Comparison of ENCODE assay signal across 1 cellular context in the genomic region with DNA sequence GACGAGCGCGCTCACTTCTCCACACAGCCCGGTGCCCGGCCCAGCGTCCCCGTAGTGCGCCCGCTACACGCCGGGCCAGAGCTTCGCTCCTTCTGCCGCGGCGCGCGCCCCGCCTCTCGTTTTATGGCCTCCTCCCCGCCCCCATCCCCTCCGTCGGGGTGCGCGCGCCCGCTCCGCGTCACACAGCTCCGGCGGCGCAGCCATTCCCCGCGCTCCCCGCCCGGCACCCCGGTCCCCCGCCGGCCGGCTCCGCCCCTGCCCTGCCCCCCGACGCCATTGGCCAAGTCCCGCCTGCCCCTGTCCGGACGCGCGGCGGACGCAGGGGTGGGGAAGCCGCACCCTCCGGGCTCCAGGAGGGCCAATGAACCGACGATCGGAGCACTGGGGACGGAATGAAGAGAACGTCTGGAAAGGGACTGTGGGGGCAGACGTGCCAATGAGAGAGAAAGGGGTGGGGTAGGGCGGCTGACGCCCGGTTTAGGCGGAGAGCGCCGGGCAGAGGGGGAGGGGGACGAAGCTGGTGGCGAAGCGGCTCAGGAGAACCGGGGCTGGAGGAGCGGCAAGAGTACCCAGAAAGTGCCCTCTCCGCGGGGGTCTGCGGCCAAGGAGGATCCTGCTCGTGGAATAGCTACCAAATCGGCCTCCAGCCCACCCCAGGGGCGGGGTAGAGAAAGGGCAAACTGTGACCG.
TF ChIP-seq lines count a peak whose summit lies in the region.

A gene with protein sequence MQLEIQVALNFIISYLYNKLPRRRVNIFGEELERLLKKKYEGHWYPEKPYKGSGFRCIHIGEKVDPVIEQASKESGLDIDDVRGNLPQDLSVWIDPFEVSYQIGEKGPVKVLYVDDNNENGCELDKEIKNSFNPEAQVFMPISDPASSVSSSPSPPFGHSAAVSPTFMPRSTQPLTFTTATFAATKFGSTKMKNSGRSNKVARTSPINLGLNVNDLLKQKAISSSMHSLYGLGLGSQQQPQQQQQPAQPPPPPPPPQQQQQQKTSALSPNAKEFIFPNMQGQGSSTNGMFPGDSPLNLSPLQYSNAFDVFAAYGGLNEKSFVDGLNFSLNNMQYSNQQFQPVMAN (minus strand): TSS at position 94 of the 689 bp plus-strand sequence. CDS start 2,337 bp downstream, outside the sequence.

TF ChIP-seq in HepG2, 621 proteins besides CTCF, POLR2A, EP300 and RAD21 (continued from another document and continues in another):
- peak; percentile 86 for TF ChIP-seq TARDBP (CRISPR knock-in tag; IDR thresholded peaks at IDR 0.05)
- TF ChIP-seq KLF13 (CRISPR knock-in tag; IDR thresholded peaks at IDR 0.05), result 0 out of 2 replicates have a peak, but pooled peaks have one; percentile 60
- 0 out of 2 replicates have a peak, but pooled peaks have one; percentile 12 for TF ChIP-seq ZNF180 (CRISPR knock-in tag; IDR thresholded peaks at IDR 0.05; ENCODE audit: borderline replicate concordance, low read depth)
- TF ChIP-seq TMF1 (CRISPR knock-in tag; IDR thresholded peaks at IDR 0.05; ENCODE audit: low read depth), result peak; percentile 91; the same call in 1 of the 2 replicates
- TF ChIP-seq EED (CRISPR knock-in tag; IDR thresholded peaks at IDR 0.05), result peak; percentile 94; the same call in 1 of the 2 replicates
- TF ChIP-seq, protein P1, sequence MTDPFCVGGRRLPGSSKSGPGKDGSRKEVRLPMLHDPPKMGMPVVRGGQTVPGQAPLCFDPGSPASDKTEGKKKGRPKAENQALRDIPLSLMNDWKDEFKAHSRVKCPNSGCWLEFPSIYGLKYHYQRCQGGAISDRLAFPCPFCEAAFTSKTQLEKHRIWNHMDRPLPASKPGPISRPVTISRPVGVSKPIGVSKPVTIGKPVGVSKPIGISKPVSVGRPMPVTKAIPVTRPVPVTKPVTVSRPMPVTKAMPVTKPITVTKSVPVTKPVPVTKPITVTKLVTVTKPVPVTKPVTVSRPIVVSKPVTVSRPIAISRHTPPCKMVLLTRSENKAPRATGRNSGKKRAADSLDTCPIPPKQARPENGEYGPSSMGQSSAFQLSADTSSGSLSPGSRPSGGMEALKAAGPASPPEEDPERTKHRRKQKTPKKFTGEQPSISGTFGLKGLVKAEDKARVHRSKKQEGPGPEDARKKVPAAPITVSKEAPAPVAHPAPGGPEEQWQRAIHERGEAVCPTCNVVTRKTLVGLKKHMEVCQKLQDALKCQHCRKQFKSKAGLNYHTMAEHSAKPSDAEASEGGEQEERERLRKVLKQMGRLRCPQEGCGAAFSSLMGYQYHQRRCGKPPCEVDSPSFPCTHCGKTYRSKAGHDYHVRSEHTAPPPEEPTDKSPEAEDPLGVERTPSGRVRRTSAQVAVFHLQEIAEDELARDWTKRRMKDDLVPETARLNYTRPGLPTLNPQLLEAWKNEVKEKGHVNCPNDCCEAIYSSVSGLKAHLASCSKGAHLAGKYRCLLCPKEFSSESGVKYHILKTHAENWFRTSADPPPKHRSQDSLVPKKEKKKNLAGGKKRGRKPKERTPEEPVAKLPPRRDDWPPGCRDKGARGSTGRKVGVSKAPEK (CRISPR knock-in tag; IDR thresholded peaks at IDR 0.05; ENCODE audit: borderline replicate concordance), result peak; percentile 57; the same call in 1 of the 2 replicates
- TF ChIP-seq SALL1 (CRISPR knock-in tag; IDR thresholded peaks at IDR 0.05), result peak; percentile 93
- TF ChIP-seq PHF5A (CRISPR knock-in tag; IDR thresholded peaks at IDR 0.05; ENCODE audit: low read depth, unreplicated experiment), result no peak
- TF ChIP-seq, protein P2, sequence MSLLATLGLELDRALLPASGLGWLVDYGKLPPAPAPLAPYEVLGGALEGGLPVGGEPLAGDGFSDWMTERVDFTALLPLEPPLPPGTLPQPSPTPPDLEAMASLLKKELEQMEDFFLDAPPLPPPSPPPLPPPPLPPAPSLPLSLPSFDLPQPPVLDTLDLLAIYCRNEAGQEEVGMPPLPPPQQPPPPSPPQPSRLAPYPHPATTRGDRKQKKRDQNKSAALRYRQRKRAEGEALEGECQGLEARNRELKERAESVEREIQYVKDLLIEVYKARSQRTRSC (CRISPR knock-in tag; IDR thresholded peaks at IDR 0.05; ENCODE audit: low read depth), result no peak; the same call in none of the 2 replicates
- no peak for TF ChIP-seq ATF1 (CRISPR knock-in tag; IDR thresholded peaks at IDR 0.05)
- TF ChIP-seq KLF15 (CRISPR knock-in tag; IDR thresholded peaks at IDR 0.05; ENCODE audit: borderline replicate concordance), result no peak; the same call in 1 of the 2 replicates
- no peak for TF ChIP-seq ZNF598 (CRISPR knock-in tag; IDR thresholded peaks at IDR 0.05; ENCODE audit: borderline replicate concordance)
- TF ChIP-seq BORCS8-MEF2B (CRISPR knock-in tag; IDR thresholded peaks at IDR 0.05), result peak; percentile 94
- peak; percentile 95; the same call in 1 of the 2 replicates for TF ChIP-seq ZNF747 (CRISPR knock-in tag; IDR thresholded peaks at IDR 0.05; ENCODE audit: borderline replicate concordance)
- TF ChIP-seq, protein P3, sequence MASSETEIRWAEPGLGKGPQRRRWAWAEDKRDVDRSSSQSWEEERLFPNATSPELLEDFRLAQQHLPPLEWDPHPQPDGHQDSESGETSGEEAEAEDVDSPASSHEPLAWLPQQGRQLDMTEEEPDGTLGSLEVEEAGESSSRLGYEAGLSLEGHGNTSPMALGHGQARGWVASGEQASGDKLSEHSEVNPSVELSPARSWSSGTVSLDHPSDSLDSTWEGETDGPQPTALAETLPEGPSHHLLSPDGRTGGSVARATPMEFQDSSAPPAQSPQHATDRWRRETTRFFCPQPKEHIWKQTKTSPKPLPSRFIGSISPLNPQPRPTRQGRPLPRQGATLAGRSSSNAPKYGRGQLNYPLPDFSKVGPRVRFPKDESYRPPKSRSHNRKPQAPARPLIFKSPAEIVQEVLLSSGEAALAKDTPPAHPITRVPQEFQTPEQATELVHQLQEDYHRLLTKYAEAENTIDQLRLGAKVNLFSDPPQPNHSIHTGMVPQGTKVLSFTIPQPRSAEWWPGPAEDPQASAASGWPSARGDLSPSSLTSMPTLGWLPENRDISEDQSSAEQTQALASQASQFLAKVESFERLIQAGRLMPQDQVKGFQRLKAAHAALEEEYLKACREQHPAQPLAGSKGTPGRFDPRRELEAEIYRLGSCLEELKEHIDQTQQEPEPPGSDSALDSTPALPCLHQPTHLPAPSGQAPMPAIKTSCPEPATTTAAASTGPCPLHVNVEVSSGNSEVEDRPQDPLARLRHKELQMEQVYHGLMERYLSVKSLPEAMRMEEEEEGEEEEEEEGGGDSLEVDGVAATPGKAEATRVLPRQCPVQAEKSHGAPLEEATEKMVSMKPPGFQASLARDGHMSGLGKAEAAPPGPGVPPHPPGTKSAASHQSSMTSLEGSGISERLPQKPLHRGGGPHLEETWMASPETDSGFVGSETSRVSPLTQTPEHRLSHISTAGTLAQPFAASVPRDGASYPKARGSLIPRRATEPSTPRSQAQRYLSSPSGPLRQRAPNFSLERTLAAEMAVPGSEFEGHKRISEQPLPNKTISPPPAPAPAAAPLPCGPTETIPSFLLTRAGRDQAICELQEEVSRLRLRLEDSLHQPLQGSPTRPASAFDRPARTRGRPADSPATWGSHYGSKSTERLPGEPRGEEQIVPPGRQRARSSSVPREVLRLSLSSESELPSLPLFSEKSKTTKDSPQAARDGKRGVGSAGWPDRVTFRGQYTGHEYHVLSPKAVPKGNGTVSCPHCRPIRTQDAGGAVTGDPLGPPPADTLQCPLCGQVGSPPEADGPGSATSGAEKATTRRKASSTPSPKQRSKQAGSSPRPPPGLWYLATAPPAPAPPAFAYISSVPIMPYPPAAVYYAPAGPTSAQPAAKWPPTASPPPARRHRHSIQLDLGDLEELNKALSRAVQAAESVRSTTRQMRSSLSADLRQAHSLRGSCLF (CRISPR knock-in tag; IDR thresholded peaks at IDR 0.05; ENCODE audit: borderline replicate concordance), result 0 out of 2 replicates have a peak, but pooled peaks have one; percentile 58
- TF ChIP-seq NCOR1 (IDR thresholded peaks at IDR 0.05; ENCODE audit: borderline replicate concordance, low read length), result peak; percentile 2; the same call in 1 of the 2 replicates
- TF ChIP-seq POLR2G (IDR thresholded peaks at IDR 0.05; ENCODE audit: low read depth, low read length), result peak; percentile 100
- TF ChIP-seq, protein P4, sequence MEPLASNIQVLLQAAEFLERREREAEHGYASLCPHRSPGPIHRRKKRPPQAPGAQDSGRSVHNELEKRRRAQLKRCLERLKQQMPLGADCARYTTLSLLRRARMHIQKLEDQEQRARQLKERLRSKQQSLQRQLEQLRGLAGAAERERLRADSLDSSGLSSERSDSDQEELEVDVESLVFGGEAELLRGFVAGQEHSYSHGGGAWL (CRISPR knock-in tag; IDR thresholded peaks at IDR 0.05), result peak; percentile 97
- peak; percentile 88 for TF ChIP-seq DZIP1 (CRISPR knock-in tag; IDR thresholded peaks at IDR 0.05)
- TF ChIP-seq, protein P5, sequence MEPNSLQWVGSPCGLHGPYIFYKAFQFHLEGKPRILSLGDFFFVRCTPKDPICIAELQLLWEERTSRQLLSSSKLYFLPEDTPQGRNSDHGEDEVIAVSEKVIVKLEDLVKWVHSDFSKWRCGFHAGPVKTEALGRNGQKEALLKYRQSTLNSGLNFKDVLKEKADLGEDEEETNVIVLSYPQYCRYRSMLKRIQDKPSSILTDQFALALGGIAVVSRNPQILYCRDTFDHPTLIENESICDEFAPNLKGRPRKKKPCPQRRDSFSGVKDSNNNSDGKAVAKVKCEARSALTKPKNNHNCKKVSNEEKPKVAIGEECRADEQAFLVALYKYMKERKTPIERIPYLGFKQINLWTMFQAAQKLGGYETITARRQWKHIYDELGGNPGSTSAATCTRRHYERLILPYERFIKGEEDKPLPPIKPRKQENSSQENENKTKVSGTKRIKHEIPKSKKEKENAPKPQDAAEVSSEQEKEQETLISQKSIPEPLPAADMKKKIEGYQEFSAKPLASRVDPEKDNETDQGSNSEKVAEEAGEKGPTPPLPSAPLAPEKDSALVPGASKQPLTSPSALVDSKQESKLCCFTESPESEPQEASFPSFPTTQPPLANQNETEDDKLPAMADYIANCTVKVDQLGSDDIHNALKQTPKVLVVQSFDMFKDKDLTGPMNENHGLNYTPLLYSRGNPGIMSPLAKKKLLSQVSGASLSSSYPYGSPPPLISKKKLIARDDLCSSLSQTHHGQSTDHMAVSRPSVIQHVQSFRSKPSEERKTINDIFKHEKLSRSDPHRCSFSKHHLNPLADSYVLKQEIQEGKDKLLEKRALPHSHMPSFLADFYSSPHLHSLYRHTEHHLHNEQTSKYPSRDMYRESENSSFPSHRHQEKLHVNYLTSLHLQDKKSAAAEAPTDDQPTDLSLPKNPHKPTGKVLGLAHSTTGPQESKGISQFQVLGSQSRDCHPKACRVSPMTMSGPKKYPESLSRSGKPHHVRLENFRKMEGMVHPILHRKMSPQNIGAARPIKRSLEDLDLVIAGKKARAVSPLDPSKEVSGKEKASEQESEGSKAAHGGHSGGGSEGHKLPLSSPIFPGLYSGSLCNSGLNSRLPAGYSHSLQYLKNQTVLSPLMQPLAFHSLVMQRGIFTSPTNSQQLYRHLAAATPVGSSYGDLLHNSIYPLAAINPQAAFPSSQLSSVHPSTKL (CRISPR knock-in tag; IDR thresholded peaks at IDR 0.05), result peak; percentile 67
- no peak for TF ChIP-seq NFRKB (IDR thresholded peaks at IDR 0.05)
- TF ChIP-seq, protein P6, sequence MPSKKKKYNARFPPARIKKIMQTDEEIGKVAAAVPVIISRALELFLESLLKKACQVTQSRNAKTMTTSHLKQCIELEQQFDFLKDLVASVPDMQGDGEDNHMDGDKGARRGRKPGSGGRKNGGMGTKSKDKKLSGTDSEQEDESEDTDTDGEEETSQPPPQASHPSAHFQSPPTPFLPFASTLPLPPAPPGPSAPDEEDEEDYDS (CRISPR knock-in tag; IDR thresholded peaks at IDR 0.05), result peak; percentile 95
- TF ChIP-seq GLI4 (CRISPR knock-in tag; IDR thresholded peaks at IDR 0.05; ENCODE audit: borderline replicate concordance), result no peak
- TF ChIP-seq ZNF788 (CRISPR knock-in tag; IDR thresholded peaks at IDR 0.05; ENCODE audit: borderline replicate concordance), result peak; percentile 90
- peak; percentile 87; the same call in 1 of the 2 replicates for TF ChIP-seq ZNF34 (CRISPR knock-in tag; IDR thresholded peaks at IDR 0.05; ENCODE audit: borderline replicate concordance)
- TF ChIP-seq GZF1 (CRISPR knock-in tag; IDR thresholded peaks at IDR 0.05), result peak; percentile 20; the same call in 1 of the 2 replicates
- peak; percentile 70 for TF ChIP-seq IKZF4 (CRISPR knock-in tag; IDR thresholded peaks at IDR 0.05; ENCODE audit: borderline replicate concordance, low read depth, not compliant biosample characterization)
- TF ChIP-seq HNF4G (IDR thresholded peaks at IDR 0.05; ENCODE audit: borderline replicate concordance, low read depth, low read length), result peak; percentile 68; the same call in 1 of the 2 replicates
- no peak for TF ChIP-seq HNF4G (CRISPR knock-in tag; IDR thresholded peaks at IDR 0.05; ENCODE audit: borderline replicate concordance, low read depth)
- TF ChIP-seq, protein P7, sequence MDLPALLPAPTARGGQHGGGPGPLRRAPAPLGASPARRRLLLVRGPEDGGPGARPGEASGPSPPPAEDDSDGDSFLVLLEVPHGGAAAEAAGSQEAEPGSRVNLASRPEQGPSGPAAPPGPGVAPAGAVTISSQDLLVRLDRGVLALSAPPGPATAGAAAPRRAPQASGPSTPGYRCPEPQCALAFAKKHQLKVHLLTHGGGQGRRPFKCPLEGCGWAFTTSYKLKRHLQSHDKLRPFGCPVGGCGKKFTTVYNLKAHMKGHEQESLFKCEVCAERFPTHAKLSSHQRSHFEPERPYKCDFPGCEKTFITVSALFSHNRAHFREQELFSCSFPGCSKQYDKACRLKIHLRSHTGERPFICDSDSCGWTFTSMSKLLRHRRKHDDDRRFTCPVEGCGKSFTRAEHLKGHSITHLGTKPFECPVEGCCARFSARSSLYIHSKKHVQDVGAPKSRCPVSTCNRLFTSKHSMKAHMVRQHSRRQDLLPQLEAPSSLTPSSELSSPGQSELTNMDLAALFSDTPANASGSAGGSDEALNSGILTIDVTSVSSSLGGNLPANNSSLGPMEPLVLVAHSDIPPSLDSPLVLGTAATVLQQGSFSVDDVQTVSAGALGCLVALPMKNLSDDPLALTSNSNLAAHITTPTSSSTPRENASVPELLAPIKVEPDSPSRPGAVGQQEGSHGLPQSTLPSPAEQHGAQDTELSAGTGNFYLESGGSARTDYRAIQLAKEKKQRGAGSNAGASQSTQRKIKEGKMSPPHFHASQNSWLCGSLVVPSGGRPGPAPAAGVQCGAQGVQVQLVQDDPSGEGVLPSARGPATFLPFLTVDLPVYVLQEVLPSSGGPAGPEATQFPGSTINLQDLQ (CRISPR knock-in tag; IDR thresholded peaks at IDR 0.05), result peak; percentile 76
- no peak for TF ChIP-seq TCF7L2 (IDR thresholded peaks at IDR 0.05; ENCODE audit: low read depth, low read length)
- TF ChIP-seq ZNF878 (CRISPR knock-in tag; IDR thresholded peaks at IDR 0.05), result no peak
- peak; percentile 90 for TF ChIP-seq KDM5B (CRISPR knock-in tag; IDR thresholded peaks at IDR 0.05; ENCODE audit: borderline replicate concordance)
